Comparison of ENCODE assay signal across 20 cellular contexts in genomic region chr13:43005460-43006236, GRCh38. TPM values are rescaled to one million over a fixed set of nuclear protein-coding genes. Genes with fewer than 3 reads are reported as not detected.
A peak's percentile ranks its signal among the peaks of the same experiment; 100 is the strongest.
DNase-seq lines count a peak whose midpoint lies in the region; ATAC-seq and TF ChIP-seq lines count a peak whose summit lies in the region.
"Had no signal": no experiment of that assay in that cellular context is flagged by ENCODE, and none has a peak within 500 bp of the region (broad histone marks: within the 10 kb centered on the region; RNA-seq: fewer than 3 reads in every experiment).

No MANE protein-coding gene starts in this region.

- in situ Hi-C loops in astrocyte of the cerebellum (cut with HindIII; ENCODE audit: low sequenced_read_pairs), result no loop called here

- TF ChIP-seq CTCF in astrocyte of the cerebellum (IDR thresholded peaks at IDR 0.05; ENCODE audit: low read depth, low read length, missing control alignments) (no peak), retinal pigment epithelial cell (conservative IDR thresholded peaks at IDR 0.05; ENCODE audit: low read depth, low read length) (no peak)

- H3K9me3 ChIP-seq in HUES64 (ENCODE audit: insufficient read depth, low read depth, low read length), result no peaks in the 10 kb centered on the region
- H3K9me3 ChIP-seq: sigmoid colon had no signal

- DNase-seq in astrocyte of the cerebellum (ENCODE audit: low read depth) (peak; percentile 32), fibroblast of peridontal ligament (ENCODE audit: extremely low read depth) (peak; percentile 40), retinal pigment epithelial cell (ENCODE audit: low read depth) (peak; percentile 63), NCI-H1092 (lab: John Stamatoyannopoulos, UW) (no peak), AG08396 (ENCODE audit: low spot score) (no peak), NCI-H1930 (lab: John Stamatoyannopoulos, UW) (no peak)
- DNase-seq: activated CD4-positive, alpha-beta T cell treated with anti-CD3 and anti-CD28 coated beads, Interleukin-2, amount 50 U/mL, for 1 hour; activated T-cell treated with anti-CD3 and anti-CD28 coated beads, Interleukin-2, amount 50 U/mL, for 72 hours; amygdala; CD4-positive, CD25-positive, alpha-beta regulatory T cell; effector memory CD4-positive, alpha-beta T cell; heart left ventricle; left colon; naive thymus-derived CD8-positive, alpha-beta T cell; NCI-H526 treated with DMSO at 0.1 percent for 48 hours; sigmoid colon; stimulated activated naive CD4-positive, alpha-beta T cell treated with Interleukin-2 at 50 U/mL for 16 hours; T-helper 17 cell had no signal

- no peak for ATAC-seq in GM21529 (IDR thresholded peaks at IDR 0.05; ENCODE audit: unreplicated experiment)
- ATAC-seq: activated T-cell treated with anti-CD3 and anti-CD28 coated beads, Interleukin-2, amount 50 U/mL, for 72 hours; heart left ventricle; left colon; naive thymus-derived CD8-positive, alpha-beta T cell; T-helper 17 cell had no signal

- no peak overlapping the region for H3K9ac ChIP-seq in HUES64 (ENCODE audit: low read depth, low read length)

- 94% methylated on average over 3 of the region's 3 CpGs for WGBS in HUES64

- H3K27me3 ChIP-seq in HUES64 (ENCODE audit: insufficient read depth, low read length), result no peaks in the 10 kb centered on the region
- H3K27me3 ChIP-seq: heart left ventricle, sigmoid colon had no signal

- H3K4me1 ChIP-seq in HUES64 (ENCODE audit: insufficient read depth, low read length), result peaks cover 15% of the 10 kb centered on the region

- H3K4me3 ChIP-seq in HUES64 (ENCODE audit: low read length) (no peak overlapping the region), astrocyte of the cerebellum (ENCODE audit: low read depth, low read length) (no peak overlapping the region), retinal pigment epithelial cell (ENCODE audit: low read length) (no peak overlapping the region)
- H3K4me3 ChIP-seq: heart left ventricle, sigmoid colon had no signal

- no peaks in the 10 kb centered on the region for H3K36me3 ChIP-seq in HUES64 (ENCODE audit: insufficient read depth, low read length)
- H3K36me3 ChIP-seq: heart left ventricle, sigmoid colon had no signal

- H3K27ac ChIP-seq in HUES64 (ENCODE audit: low read depth, low read length), result 0 out of 2 replicates have a peak overlapping the region, but pooled peaks have one; percentile 38
- H3K27ac ChIP-seq: heart left ventricle had no signal

RNA-seq across cellular contexts. Expression of gene EPSTI1, which starts 13.6 kb away (rescaled TPM):
- 0.60 TPM for polyA plus RNA-seq in HUES64 (2013, experiment 1 of 2)
- polyA plus RNA-seq in HUES64 (2013, experiment 2 of 2), result 1.1 TPM

RNA-seq across cellular contexts. Expression of gene DNAJC15, which starts 17.7 kb away (rescaled TPM):
- polyA plus RNA-seq in HUES64 (2013, experiment 1 of 2), result 19.1 TPM
- polyA plus RNA-seq in HUES64 (2013, experiment 2 of 2), result 22.1 TPM

Comparison
In these comparisons a context has a peak if more than half of its experiments do, and no peak if none do; other contexts are left out.
1. DNase-seq: peak in astrocyte of the cerebellum (single experiment), fibroblast of peridontal ligament (single experiment) and retinal pigment epithelial cell (single experiment); none in NCI-H1092 (single experiment), AG08396 (single experiment) and NCI-H1930 (0 of 2).